ENCODE assay signal across 9 cellular contexts in the genomic region with DNA sequence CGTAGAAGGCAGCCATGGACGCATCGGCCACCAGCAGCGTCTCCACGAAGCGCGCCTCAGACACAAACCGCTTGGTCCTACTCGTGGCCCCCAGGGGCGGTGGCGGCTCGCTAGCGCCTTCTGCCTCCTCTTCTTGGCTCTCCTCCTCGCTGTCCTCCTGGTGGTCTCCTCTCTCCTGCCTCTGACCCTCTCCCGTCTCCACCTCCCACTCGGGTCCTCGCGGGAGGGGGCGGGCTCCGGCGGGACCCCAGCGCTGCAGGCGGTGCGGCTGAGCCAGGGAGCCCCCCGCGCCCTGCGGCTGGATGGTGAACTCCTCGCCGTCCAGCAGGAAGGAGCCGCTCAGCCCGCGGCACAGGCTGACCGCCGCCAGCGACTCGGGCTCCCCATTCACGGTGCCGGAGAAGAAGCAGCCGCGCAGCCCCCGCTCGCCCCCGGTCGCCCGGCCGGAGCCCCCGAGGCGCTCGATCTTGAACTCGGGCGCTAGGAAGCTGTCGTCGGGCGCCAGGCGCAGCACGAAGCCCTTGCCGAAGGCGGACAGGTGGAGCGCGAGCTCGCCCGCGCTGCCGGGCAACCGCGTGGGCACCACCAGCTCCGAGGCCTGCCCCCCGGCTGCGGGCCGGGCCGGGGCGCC. TPM values are rescaled to one million over a fixed set of nuclear protein-coding genes. Genes with fewer than 3 reads are reported as not detected.
DNase-seq lines count a peak whose midpoint lies in the region; ATAC-seq and TF ChIP-seq lines count a peak whose summit lies in the region.
"Had no signal": no experiment of that assay in that cellular context is flagged by ENCODE, and none has a peak within 500 bp of the region (broad histone marks: within the 10 kb centered on the region; RNA-seq: fewer than 3 reads in every experiment).

No MANE protein-coding gene starts in this region.

- peak; percentile 21; the same call in 1 of the 2 replicates for TF ChIP-seq CTCF in BJ (IDR thresholded peaks at IDR 0.05; ENCODE audit: insufficient read depth, low read depth, low read length)
- TF ChIP-seq CTCF in esophagus squamous epithelium (IDR thresholded peaks at IDR 0.05): peak in 1 of 6 experiments; percentile 4
- TF ChIP-seq CTCF in lower leg skin (IDR thresholded peaks at IDR 0.05): no peak

- CTCF ChIA-PET in BJ (lab: Yijun Ruan, JAX): interaction anchor here (0.7 to 2.0 kb wide), 3 partner anchors 38 to 489 kb away, joined by 3 to 10 read pairs (median 5); a partner anchor contains a TSS
- CTCF ChIA-PET in T-cell (lab: Charles Lee): no interaction called here

- peak overlapping the region in 1 of 3 donors; percentile 21 for H3K4me3 Mint-ChIP-seq in T-cell

- intact Hi-C loops in esophagus squamous epithelium (cut with DNase I): loop anchor here (5.0 kb wide), 1 partner anchor 210 kb away; no protein-coding TSS in a partner anchor
- intact Hi-C loops in lower leg skin (cut with DNase I; ENCODE audit: low total_unique reads): loop anchor here (5.0 kb wide), 1 partner anchor 215 kb away; no protein-coding TSS in a partner anchor

- no peak for DNase-seq in BJ (ENCODE audit: low read depth)
- DNase-seq in NCI-H2227 (lab: John Stamatoyannopoulos, UW; ENCODE audit: unreplicated experiment): peak; percentile 42
- DNase-seq in esophagus squamous epithelium (lab: John Stamatoyannopoulos, UW): no peak
- no peak for DNase-seq in T-cell
- no peak for DNase-seq in NCI-H2029 treated with DMSO at 0.1 percent for 48 hours (lab: John Stamatoyannopoulos, UW)
- no peak for DNase-seq in activated gamma-delta T cell (lab: John Stamatoyannopoulos, UW)
- no peak for DNase-seq in lower leg skin (ENCODE audit: low spot score in 2 of 2)

- H3K36me3 ChIP-seq in BJ (ENCODE audit: control insufficient read depth, insufficient read depth, low read length): no peaks in the 10 kb centered on the region
- H3K36me3 ChIP-seq in esophagus squamous epithelium: no peaks in the 10 kb centered on the region
- no peaks in the 10 kb centered on the region for H3K36me3 ChIP-seq in neuron (ENCODE audit: insufficient read depth, low read length)

- H3K27me3 ChIP-seq in BJ (ENCODE audit: control insufficient read depth, insufficient read depth, low read length) (peaks cover 51% of the 10 kb centered on the region), esophagus squamous epithelium (peaks cover 7 to 85% (median 11%) of the 10 kb centered on the region in 4 donors), neuron (ENCODE audit: insufficient read depth, low read length) (peaks cover 72% of the 10 kb centered on the region)

- peaks cover 6 to 15% (median 15%) of the 10 kb centered on the region in 3 donors for H3K4me1 Mint-ChIP-seq in T-cell

- no peak overlapping the region for H3K27ac Mint-ChIP-seq in T-cell

- no peak for TF ChIP-seq POLR2A in esophagus squamous epithelium (IDR thresholded peaks at IDR 0.05)
- TF ChIP-seq POLR2A in lower leg skin (IDR thresholded peaks at IDR 0.05): no peak

- POLR2A ChIA-PET in BJ (lab: Charles Lee): no interaction called here
- POLR2A ChIA-PET in T-cell (lab: Charles Lee): no interaction called here

- peaks cover 16 to 39% (median 19%) of the 10 kb centered on the region in 3 donors for H3K4me1 ChIP-seq in esophagus squamous epithelium
- H3K4me1 ChIP-seq in neuron (ENCODE audit: insufficient read depth, low read length): peaks cover 8% of the 10 kb centered on the region
- H3K4me1 ChIP-seq: parathyroid adenoma had no signal

- H3K27me3 Mint-ChIP-seq in T-cell: peaks cover 53 to 70% of the 10 kb centered on the region in 2 donors

- H3K4me3 ChIP-seq in BJ (ENCODE audit: low read depth, low read length) (no peak overlapping the region), esophagus squamous epithelium (peak overlapping the region; percentile 10 to 69 (median 45)), neuron (ENCODE audit: low read length) (peak overlapping the region; percentile 34), lower leg skin (ENCODE audit: low read depth, poor library complexity, severe bottlenecking) (no peak overlapping the region)

- no peaks in the 10 kb centered on the region for H3K36me3 Mint-ChIP-seq in T-cell

- ATAC-seq in T-cell (replicated peaks in 1 of 4): no peak

- no peaks in the 10 kb centered on the region for H3K9me3 Mint-ChIP-seq in T-cell

- H3K27ac ChIP-seq in esophagus squamous epithelium: peak overlapping the region in 3 of 4 donors; percentile 59 to 79 (median 75)
- H3K27ac ChIP-seq: parathyroid adenoma had no signal

- H3K9me3 ChIP-seq in esophagus squamous epithelium (no peaks in the 10 kb centered on the region), neuron (ENCODE audit: low read length) (no peaks in the 10 kb centered on the region)

- WGBS in esophagus squamous epithelium, 2 donors: 0 to 3% methylated on average over 2 to 13 of the region's 72 CpGs
- 0 to 1% methylated on average over 29 to 38 of the region's 72 CpGs for WGBS in lower leg skin, 2 donors

- peak overlapping the region; percentile 74 for H2AFZ ChIP-seq in neuron (ENCODE audit: low read depth, low read length)
- H2AFZ ChIP-seq: parathyroid adenoma had no signal

RNA-seq across cellular contexts. Expression of a gene that starts 0.7 kb away (rescaled TPM):
- 0.05 TPM in 1 of 2 replicates, not detected in the other for polyA plus RNA-seq in BJ (2011; rRNA removed)
- not detected in 2 replicates for polyA minus RNA-seq in BJ (2011; rRNA and poly(A)+ RNA removed)
- total RNA-seq in esophagus squamous epithelium (1 to 10 TPM in 3 of 4 donors, under 1 TPM in 1; 0.83 to 8.8 (median 1.8) TPM), T-cell (under 1 TPM in 3 of 5 donors, not detected in 2; 0.06 to 0.12 (median 0.07) TPM), lower leg skin (1 to 10 TPM in 1 of 4 donors, under 1 TPM in 2, not detected in 1; 0.15 to 1.4 (median 0.81) TPM)

RNA-seq across cellular contexts. Expression of a gene that starts 20.7 kb away (rescaled TPM):
- 2.7 and 5.6 TPM in 2 replicates for polyA plus RNA-seq in BJ (2011; rRNA removed)
- 6.3 and 6.5 TPM in 2 replicates for polyA minus RNA-seq in BJ (2011; rRNA and poly(A)+ RNA removed)
- total RNA-seq in esophagus squamous epithelium: 1 to 10 TPM in 3 of 4 donors, under 1 TPM in 1; 0.11 to 5.7 (median 2.1) TPM
- total RNA-seq in T-cell: under 1 TPM in 3 of 5 donors, not detected in 2; 0.03 to 0.07 (median 0.06) TPM
- total RNA-seq in lower leg skin: 10 to 100 TPM in 1 of 4 donors, 1 to 10 TPM in 3; 2.5 to 11.1 (median 5.1) TPM

Comparison
In these comparisons a context has a peak if more than half of its experiments do, and no peak if none do; other contexts are left out.
1. H3K4me3 ChIP-seq: peak in esophagus squamous epithelium (4 of 4) and neuron (single experiment); none in BJ (single experiment) and lower leg skin (single experiment).